In genomic region chr3:131714585-131715220, GRCh38 we compare ENCODE assay signal across 14 cellular contexts.
A peak's percentile ranks its signal among the peaks of the same experiment; 100 is the strongest.
DNase-seq lines count a peak whose midpoint lies in the region; ATAC-seq and TF ChIP-seq lines count a peak whose summit lies in the region.
"Had no signal": no experiment of that assay in that cellular context is flagged by ENCODE, and none has a peak within 500 bp of the region (broad histone marks: within the 10 kb centered on the region; RNA-seq: fewer than 3 reads in every experiment).

No MANE protein-coding gene starts in this region.

- H3K4me1 ChIP-seq in vagina, result no peaks in the 10 kb centered on the region
- H3K4me1 ChIP-seq: gastroesophageal sphincter, pancreas had no signal

- H3K4me1 Mint-ChIP-seq in activated T-cell treated with anti-CD3 and anti-CD28 coated beads, Interleukin-2, amount 50 U/mL, for 72 hours (ENCODE audit: low read depth), result peaks cover 32% of the 10 kb centered on the region
- peaks cover 4% of the 10 kb centered on the region for H3K4me1 Mint-ChIP-seq in stimulated activated effector memory CD8-positive, alpha-beta T cell treated with anti-CD3 and anti-CD28 coated beads, Interleukin-12 subunit alpha, Interleukin-12 subunit beta, amount 100 ng/mL, for 72 hours

- intact Hi-C loops in vagina (cut with DNase I), result loop anchor here (5.0 kb wide), 1 partner anchor 1103 kb away; no protein-coding TSS in a partner anchor

- H3K36me3 Mint-ChIP-seq in activated T-cell treated with anti-CD3 and anti-CD28 coated beads, Interleukin-2, amount 50 U/mL, for 72 hours (ENCODE audit: insufficient read depth in 2 of 2), result no peaks in the 10 kb centered on the region
- no peaks in the 10 kb centered on the region for H3K36me3 Mint-ChIP-seq in stimulated activated effector memory CD8-positive, alpha-beta T cell treated with anti-CD3 and anti-CD28 coated beads, Interleukin-12 subunit alpha, Interleukin-12 subunit beta, amount 100 ng/mL, for 72 hours

- H3K9me3 ChIP-seq in vagina, result no peaks in the 10 kb centered on the region
- H3K9me3 ChIP-seq: gastroesophageal sphincter, pancreas had no signal

- peaks cover 13% of the 10 kb centered on the region for H3K27me3 Mint-ChIP-seq in activated T-cell treated with anti-CD3 and anti-CD28 coated beads, Interleukin-2, amount 50 U/mL, for 72 hours (ENCODE audit: low read depth)

- no peak overlapping the region for H3K27ac ChIP-seq in vagina
- H3K27ac ChIP-seq: gastroesophageal sphincter, pancreas had no signal

- peak; percentile 93 to 96 for ATAC-seq in activated T-cell treated with anti-CD3 and anti-CD28 coated beads, Interleukin-2, amount 50 U/mL, for 72 hours (replicated peaks in 1 of 2)
- peak; percentile 83 for ATAC-seq in GM21576 (IDR thresholded peaks at IDR 0.05; ENCODE audit: unreplicated experiment)
- ATAC-seq in HG03108 (IDR thresholded peaks at IDR 0.05; ENCODE audit: unreplicated experiment), result peak; percentile 90
- peak; percentile 55 for ATAC-seq in stimulated activated effector memory CD8-positive, alpha-beta T cell treated with anti-CD3 and anti-CD28 coated beads, Interleukin-12 subunit alpha, Interleukin-12 subunit beta, amount 100 ng/mL, for 72 hours
- ATAC-seq: gastroesophageal sphincter, HCT116, pancreas had no signal

- no peak overlapping the region for H3K4me3 ChIP-seq in vagina
- H3K4me3 ChIP-seq: gastroesophageal sphincter, pancreas had no signal

- no peaks in the 10 kb centered on the region for H3K27me3 ChIP-seq in vagina
- H3K27me3 ChIP-seq: gastroesophageal sphincter, pancreas had no signal

- H3K4me3 Mint-ChIP-seq in activated T-cell treated with anti-CD3 and anti-CD28 coated beads, Interleukin-2, amount 50 U/mL, for 72 hours, result peak overlapping the region; percentile 15 to 18
- no peak overlapping the region for H3K4me3 Mint-ChIP-seq in stimulated activated effector memory CD8-positive, alpha-beta T cell treated with anti-CD3 and anti-CD28 coated beads, Interleukin-12 subunit alpha, Interleukin-12 subunit beta, amount 100 ng/mL, for 72 hours

- DNase-seq in activated T-cell treated with anti-CD3 and anti-CD28 coated beads, Interleukin-2, amount 50 U/mL, for 72 hours, result peak; percentile 46 to 58
- no peak for DNase-seq in activated T-cell treated with anti-CD3 and anti-CD28 coated beads, Interleukin-2, amount 50 U/mL, for 1 hour
- no peak for DNase-seq in stimulated activated effector memory CD8-positive, alpha-beta T cell treated with anti-CD3 and anti-CD28 coated beads, Interleukin-12 subunit alpha, Interleukin-12 subunit beta, amount 100 ng/mL, for 72 hours (ENCODE audit: low spot score in 2 of 2)
- DNase-seq in NCI-H526 treated with DMSO at 0.1 percent for 48 hours (lab: John Stamatoyannopoulos, UW) (no peak), HUDEP-2 (lab: John Stamatoyannopoulos, UW; ENCODE audit: unreplicated experiment in 76 of 76) (no peak), vagina (ENCODE audit: extremely low spot score in 2 of 2) (no peak)
- DNase-seq: activated effector memory CD4-positive, alpha-beta T cell treated with Interleukin-2 at 50 U/mL for 16 hours; cortex of kidney; pancreas; T1000 had no signal

- H3K9me3 Mint-ChIP-seq in activated T-cell treated with anti-CD3 and anti-CD28 coated beads, Interleukin-2, amount 50 U/mL, for 72 hours, result no peaks in the 10 kb centered on the region
- H3K9me3 Mint-ChIP-seq in stimulated activated effector memory CD8-positive, alpha-beta T cell treated with anti-CD3 and anti-CD28 coated beads, Interleukin-12 subunit alpha, Interleukin-12 subunit beta, amount 100 ng/mL, for 72 hours, result no peaks in the 10 kb centered on the region

- no peak for TF ChIP-seq POLR2A in vagina (IDR thresholded peaks at IDR 0.05)

- TF ChIP-seq CTCF in vagina (IDR thresholded peaks at IDR 0.05), result no peak

- H3K27ac Mint-ChIP-seq in activated T-cell treated with anti-CD3 and anti-CD28 coated beads, Interleukin-2, amount 50 U/mL, for 72 hours, result peak overlapping the region; percentile 29
- no peak overlapping the region for H3K27ac Mint-ChIP-seq in stimulated activated effector memory CD8-positive, alpha-beta T cell treated with anti-CD3 and anti-CD28 coated beads, Interleukin-12 subunit alpha, Interleukin-12 subunit beta, amount 100 ng/mL, for 72 hours

- no peaks in the 10 kb centered on the region for H3K36me3 ChIP-seq in vagina
- H3K36me3 ChIP-seq: gastroesophageal sphincter, pancreas had no signal

Comparison
In these comparisons a context has a peak if more than half of its experiments do, and no peak if none do; other contexts are left out.
1. DNase-seq: peak in activated T-cell treated with anti-CD3 and anti-CD28 coated beads, Interleukin-2, amount 50 U/mL, for 72 hours (2 of 2); none in activated T-cell treated with anti-CD3 and anti-CD28 coated beads, Interleukin-2, amount 50 U/mL, for 1 hour (single experiment), stimulated activated effector memory CD8-positive, alpha-beta T cell treated with anti-CD3 and anti-CD28 coated beads, Interleukin-12 subunit alpha, Interleukin-12 subunit beta, amount 100 ng/mL, for 72 hours (0 of 2), NCI-H526 treated with DMSO at 0.1 percent for 48 hours (single experiment), HUDEP-2 (0 of 76) and vagina (0 of 2).
2. Peak in every context shown above with its lines, with median percentiles within 50 percentile points of each other: ATAC-seq.